Comparison of ENCODE assay signal across 12 cellular contexts in genomic region chr15:95394186-95395067, GRCh38.
DNase-seq lines count a peak whose midpoint lies in the region; ATAC-seq and TF ChIP-seq lines count a peak whose summit lies in the region.
"Had no signal": no experiment of that assay in that cellular context is flagged by ENCODE, and none has a peak within 500 bp of the region (broad histone marks: within the 10 kb centered on the region; RNA-seq: fewer than 3 reads in every experiment).

No MANE protein-coding gene starts in this region.

- H3K27me3 ChIP-seq in AG04450 (ENCODE audit: control insufficient read depth, insufficient read depth, low read length) (no peaks in the 10 kb centered on the region), adipocyte (replicated peaks; ENCODE audit: control insufficient read depth, insufficient read depth, low read length) (no peaks in the 10 kb centered on the region), neuron (ENCODE audit: insufficient read depth, low read length) (no peaks in the 10 kb centered on the region)
- H3K27me3 ChIP-seq: MG63 had no signal

- DNase-seq in AG04450 (ENCODE audit: low read depth, low spot score) (peak; percentile 30), adipocyte (ENCODE audit: low read depth) (peak; percentile 47), fibroblast of the aortic adventitia (ENCODE audit: low read depth) (peak; percentile 57), RWPE1 (ENCODE audit: low spot score) (no peak), retina (no peak), NCI-H2081 treated with DMSO at 0.1 percent for 48 hours (lab: John Stamatoyannopoulos, UW) (no peak)
- DNase-seq: erythroblast; MG63; stimulated activated CD4-positive, alpha-beta T cell treated with anti-CD3 and anti-CD28 coated beads, Interleukin-1b, Interleukin-23, amount 100 ng/mL, for 48 hours had no signal

- peaks cover 16% of the 10 kb centered on the region for H3K4me1 ChIP-seq in adipocyte (ENCODE audit: control insufficient read depth, insufficient read depth, low read length)
- H3K4me1 ChIP-seq in neuron (ENCODE audit: insufficient read depth, low read length), result peaks cover 9% of the 10 kb centered on the region
- H3K4me1 ChIP-seq: prostate gland had no signal

- H3K9me3 ChIP-seq in AG04450 (ENCODE audit: control insufficient read depth, insufficient read depth, low read length) (no peaks in the 10 kb centered on the region), adipocyte (ENCODE audit: control insufficient read depth, low read length) (no peaks in the 10 kb centered on the region), neuron (ENCODE audit: low read length) (no peaks in the 10 kb centered on the region)
- H3K9me3 ChIP-seq: prostate gland had no signal

- H2AFZ ChIP-seq in neuron (ENCODE audit: low read depth, low read length), result peak overlapping the region; percentile 23

- H3K4me3 ChIP-seq in AG04450 (ENCODE audit: low read depth, low read length), result no peak overlapping the region; the same call in 1 of the 2 replicates
- H3K4me3 ChIP-seq in adipocyte (ENCODE audit: low read length), result peak overlapping the region; percentile 72
- no peak overlapping the region for H3K4me3 ChIP-seq in fibroblast of the aortic adventitia (ENCODE audit: low read depth, low read length)
- H3K4me3 ChIP-seq in neuron (ENCODE audit: low read length), result no peak overlapping the region
- H3K4me3 ChIP-seq: MG63, prostate gland had no signal

- ATAC-seq in GM21360 (IDR thresholded peaks at IDR 0.05; ENCODE audit: unreplicated experiment), result no peak

- CTCF ChIA-PET in AG04450 (lab: Charles Lee), result no interaction called here
- CTCF ChIA-PET in RWPE1 (lab: Yijun Ruan, JAX), result interaction anchor here (0.6 kb wide), 1 partner anchor 11 kb away, joined by 3 read pairs; no protein-coding TSS in a partner anchor

- POLR2A ChIA-PET in AG04450 (lab: Yijun Ruan, JAX) (no interaction called here), RWPE1 (lab: Yijun Ruan, JAX; ENCODE audit: low non-redundant PET) (no interaction called here)

- H3K27ac ChIP-seq in AG04450 (ENCODE audit: low read depth, low read length), result no peak overlapping the region
- no peak overlapping the region for H3K27ac ChIP-seq in RWPE1
- H3K27ac ChIP-seq: prostate gland had no signal

- no peak for TF ChIP-seq CTCF in AG04450 (IDR thresholded peaks at IDR 0.05; ENCODE audit: low read depth, low read length)
- TF ChIP-seq CTCF in fibroblast of the aortic adventitia (IDR thresholded peaks at IDR 0.05; ENCODE audit: insufficient read depth, low read length), result no peak
- TF ChIP-seq CTCF in RWPE1 (conservative IDR thresholded peaks at IDR 0.05; ENCODE audit: low read depth), result no peak

- no peaks in the 10 kb centered on the region for H3K36me3 ChIP-seq in adipocyte (ENCODE audit: control insufficient read depth, insufficient read depth, low read length, severe bottlenecking)
- no peaks in the 10 kb centered on the region for H3K36me3 ChIP-seq in neuron (ENCODE audit: insufficient read depth, low read length)
- H3K36me3 ChIP-seq: MG63, prostate gland had no signal

- H3K9ac ChIP-seq in adipocyte (ENCODE audit: low read length), result peak overlapping the region; percentile 74

Comparison
In these comparisons a context has a peak if more than half of its experiments do, and no peak if none do; other contexts are left out.
1. DNase-seq: peak in AG04450 (single experiment), adipocyte (single experiment) and fibroblast of the aortic adventitia (single experiment); none in RWPE1 (single experiment), retina (single experiment) and NCI-H2081 treated with DMSO at 0.1 percent for 48 hours (single experiment).